ENCODE assay signal across 11 cellular contexts in the genomic region with DNA sequence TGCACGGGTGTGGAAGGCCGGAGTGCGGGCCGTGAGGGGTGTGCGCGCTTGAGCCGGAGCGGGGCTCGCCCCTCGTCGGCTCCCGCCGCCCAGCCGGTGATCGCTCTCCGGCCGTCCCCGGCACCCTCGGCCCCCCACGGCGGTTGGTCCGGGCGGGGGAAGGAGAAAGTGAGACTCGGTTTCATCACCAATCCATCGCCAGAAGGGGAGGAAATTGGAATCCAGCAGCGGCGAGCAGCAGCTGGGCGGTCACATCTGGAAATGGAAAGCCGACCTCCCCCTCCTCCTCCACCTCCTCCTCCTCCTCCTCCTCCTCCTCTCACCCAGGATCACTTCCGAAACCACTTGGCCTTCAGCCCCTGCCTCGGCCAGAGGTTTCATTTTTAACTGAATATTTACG. TPM values are rescaled to one million over a fixed set of nuclear protein-coding genes. Genes with fewer than 3 reads are reported as not detected.
A peak's percentile ranks its signal among the peaks of the same experiment; 100 is the strongest.
DNase-seq lines count a peak whose midpoint lies in the region; ATAC-seq and TF ChIP-seq lines count a peak whose summit lies in the region.
"Not testable (repeated sequence)": the region's sequence is repeated elsewhere in the genome, so short reads cannot be mapped to it uniquely, and the experiment has no call there.
"Had no signal": no experiment of that assay in that cellular context is flagged by ENCODE, and none has a peak within 500 bp of the region (broad histone marks: within the 10 kb centered on the region; RNA-seq: fewer than 3 reads in every experiment).

No MANE protein-coding gene starts in this region.

- H3K79me2 ChIP-seq in SU-DHL-6 (ENCODE audit: insufficient read depth, low read length): not testable (repeated sequence)

- dilution Hi-C loops in IMR-90 (cut with HindIII; ENCODE audit: low sequenced_read_pairs, unreplicated experiment): not testable (repeated sequence)

- H3K9me2 ChIP-seq in SU-DHL-6 (replicated peaks; ENCODE audit: insufficient read depth, low read length): not testable (repeated sequence)

- H3K4me1 ChIP-seq in IMR-90 (ENCODE audit: control insufficient read depth, insufficient read depth, low read length); breast epithelium; mucosa of rectum (ENCODE audit: control insufficient read depth in 2 of 2, insufficient read depth in 2 of 2, low read length in 2 of 2): not testable (repeated sequence)

- H2BK120ac ChIP-seq in IMR-90 (ENCODE audit: low read depth, low read length): not testable (repeated sequence)

- H4K20me1 ChIP-seq in IMR-90 (ENCODE audit: insufficient read depth, low read length); SU-DHL-6 (ENCODE audit: low read depth, low read length): not testable (repeated sequence)

- peak overlapping the region; percentile 58; the same call in 1 of the 2 replicates for H3K4me2 ChIP-seq in IMR-90 (ENCODE audit: low read depth, low read length)
- peak overlapping the region; percentile 35 for H3K4me2 ChIP-seq in SU-DHL-6 (ENCODE audit: low read depth, low read length, poor library complexity, severe bottlenecking)

- not testable (repeated sequence) for TF ChIP-seq CTCF in BJ (IDR thresholded peaks at IDR 0.05; ENCODE audit: insufficient read depth, low read depth, low read length); IMR-90 (conservative IDR thresholded peaks at IDR 0.05; ENCODE audit: low read depth, low read length); SU-DHL-6 (IDR thresholded peaks at IDR 0.05; ENCODE audit: insufficient read depth, low read length, poor library complexity, severe bottlenecking); breast epithelium (IDR thresholded peaks at IDR 0.05)

- not testable (repeated sequence) for H2BK20ac ChIP-seq in IMR-90 (ENCODE audit: low read depth, low read length)

- not testable (repeated sequence) for H3K18ac ChIP-seq in IMR-90 (ENCODE audit: low read depth, low read length)

- in situ Hi-C loops in IMR-90 (cut with MboI; ENCODE audit: low sequenced_read_pairs): not testable (repeated sequence)

- not testable (repeated sequence) for H4K5ac ChIP-seq in IMR-90 (ENCODE audit: low read depth, low read length)

- H3K4me3 ChIP-seq in BJ (ENCODE audit: low read depth, low read length) (peak overlapping the region; percentile 29), IMR-90 (ENCODE audit: insufficient read depth, low read depth, low read length) (peak overlapping the region; percentile 66), SU-DHL-6 (ENCODE audit: insufficient read depth, low read length, poor library complexity, severe bottlenecking) (peak overlapping the region; percentile 44), breast epithelium (peak overlapping the region in 2 of 3 donors; percentile 22 to 46), mucosa of rectum (ENCODE audit: low read length in 2 of 2) (peak overlapping the region; percentile 48 to 57)

- H2AFZ ChIP-seq in IMR-90 (replicated peaks; ENCODE audit: low read length, poor library complexity); SU-DHL-6 (ENCODE audit: low read depth, low read length, severe bottlenecking): not testable (repeated sequence)

- not testable (repeated sequence) for TF ChIP-seq POLR2A in IMR-90 (IDR thresholded peaks at IDR 0.05; ENCODE audit: low read depth, low read length); breast epithelium (IDR thresholded peaks at IDR 0.05)

- not testable (repeated sequence) for H3K27me3 ChIP-seq in BJ (ENCODE audit: control insufficient read depth, insufficient read depth, low read length); IMR-90 (ENCODE audit: control insufficient read depth, insufficient read depth, low read length); SU-DHL-6 (ENCODE audit: low read length); breast epithelium; mucosa of rectum (ENCODE audit: control insufficient read depth in 2 of 2, insufficient read depth in 2 of 2, low read length in 2 of 2)

- ATAC-seq in IMR-90 (ENCODE audit: low read depth): not testable (repeated sequence)

- TF ChIP-seq RAD21 in IMR-90 (IDR thresholded peaks at IDR 0.05; ENCODE audit: low read length): not testable (repeated sequence)

- H2BK5ac ChIP-seq in IMR-90 (ENCODE audit: low read depth, low read length, poor library complexity, severe bottlenecking): not testable (repeated sequence)

- H3K23ac ChIP-seq in IMR-90 (ENCODE audit: low read depth, low read length): not testable (repeated sequence)

- H3K9ac ChIP-seq in IMR-90 (ENCODE audit: low read depth, low read length); mucosa of rectum (ENCODE audit: low read depth in 1 of 2, low read length in 2 of 2): not testable (repeated sequence)
- peak overlapping the region; percentile 48 for H3K9ac ChIP-seq in SU-DHL-6 (ENCODE audit: low read length)

- not testable (repeated sequence) for H2AK9ac ChIP-seq in IMR-90 (replicated peaks; ENCODE audit: low read depth, low read length, poor library complexity)

- H3K79me1 ChIP-seq in IMR-90 (ENCODE audit: low read depth in 1 of 2, low read length in 2 of 2): not testable (repeated sequence)

- no CpG with 5 or more reads among the region's 32 CpGs for WGBS in IMR-90 (ENCODE audit: extremely low coverage in 2 of 2, insufficient read length in 1 of 2), 2 experiments

- not testable (repeated sequence) for H3F3A ChIP-seq in SU-DHL-6 (ENCODE audit: insufficient read depth)

- H4K8ac ChIP-seq in IMR-90 (ENCODE audit: low read depth in 2 of 2, low read length in 2 of 2): not testable (repeated sequence)

- H3K36me3 ChIP-seq in BJ (ENCODE audit: control insufficient read depth, insufficient read depth, low read length); IMR-90 (ENCODE audit: control insufficient read depth, insufficient read depth, low read length); SU-DHL-6 (ENCODE audit: low read length); breast epithelium; mucosa of rectum (ENCODE audit: control insufficient read depth in 2 of 2, insufficient read depth in 2 of 2, low read length in 2 of 2): not testable (repeated sequence)

- H3K56ac ChIP-seq in IMR-90 (ENCODE audit: extremely low read depth, insufficient read depth, low read length): not testable (repeated sequence)

- H3K4ac ChIP-seq in IMR-90 (ENCODE audit: low read depth, low read length): not testable (repeated sequence)

- not testable (repeated sequence) for H3K14ac ChIP-seq in IMR-90 (replicated peaks; ENCODE audit: low read depth, low read length)

- BruUV-seq in IMR-90 (replicated peaks; lab: Mats Ljungman, UMichigan): not testable (repeated sequence)

- CTCF ChIA-PET in BJ (lab: Yijun Ruan, JAX); IMR-90 (lab: Yijun Ruan, JAX): not testable (repeated sequence)

- H3K9me3 ChIP-seq in IMR-90 (ENCODE audit: control insufficient read depth, insufficient read depth, low read length); SU-DHL-6 (ENCODE audit: insufficient read depth, low read length); breast epithelium; mucosa of rectum (ENCODE audit: control insufficient read depth in 2 of 2, low read length in 2 of 2): not testable (repeated sequence)

- POLR2A ChIA-PET in BJ (lab: Charles Lee); IMR-90 (lab: Charles Lee; ENCODE audit: unreplicated experiment): not testable (repeated sequence)

- not testable (repeated sequence) for H3K27ac ChIP-seq in IMR-90 (ENCODE audit: insufficient read depth, low read length); SU-DHL-6 (ENCODE audit: low read depth, low read length); breast epithelium; mucosa of rectum (ENCODE audit: low read depth in 2 of 2, low read length in 2 of 2)

- intact Hi-C loops in IMR-90 (cut with micrococcal nuclease); breast epithelium (cut with DNase I; ENCODE audit: low total_unique reads); cardiac septum (cut with DNase I): not testable (repeated sequence)

- not testable (repeated sequence) for H2BK15ac ChIP-seq in IMR-90 (ENCODE audit: low read depth, low read length)

- not testable (repeated sequence) for H2AK5ac ChIP-seq in IMR-90 (ENCODE audit: low read depth, low read length)

- H4K91ac ChIP-seq in IMR-90 (ENCODE audit: insufficient read depth, low read depth, low read length): not testable (repeated sequence)

- DNase-seq in BJ (ENCODE audit: low read depth); IMR-90: not testable (repeated sequence)
- peak; percentile 48 for DNase-seq in activated CD8-positive, alpha-beta memory T cell treated with anti-CD3 and anti-CD28 coated beads, Interleukin-2, amount 50 U/mL, for 48 hours
- peak in 1 of 2 donors; percentile 23 for DNase-seq in breast epithelium (ENCODE audit: low spot score in 2 of 2)
- DNase-seq in cardiac septum (ENCODE audit: low spot score): peak; percentile 81
- peak; percentile 7 for DNase-seq in stimulated activated CD4-positive, alpha-beta T cell treated with anti-CD3 and anti-CD28 coated beads, Interleukin-15, amount 100 ng/mL, for 24 hours

- H3K9me1 ChIP-seq in IMR-90 (ENCODE audit: insufficient read depth, low read length): not testable (repeated sequence)

RNA-seq across cellular contexts. Expression of a gene that starts 23.3 kb away (rescaled TPM):
- polyA plus RNA-seq in BJ (2011; rRNA removed): not detected in 2 replicates
- not detected in 2 replicates for polyA minus RNA-seq in BJ (2011; rRNA and poly(A)+ RNA removed)
- total RNA-seq in IMR-90 (2012; rRNA removed): not detected in 2 replicates
- not detected in 2 replicates for polyA plus RNA-seq in IMR-90 (2012; rRNA removed)
- not detected in 2 replicates for polyA plus RNA-seq in IMR-90 (2012; cell fraction: cytosol; rRNA removed)
- not detected in 2 replicates for polyA plus RNA-seq in IMR-90 (2012; cell fraction: nucleus; rRNA removed; ENCODE audit: low replicate concordance)
- not detected for total RNA-seq in breast epithelium
- total RNA-seq in cardiac septum: not detected
- total RNA-seq: gastroesophageal sphincter; left ventricle myocardium inferior; T-helper 1 cell treated with Interleukin-12 subunit alpha and Interleukin-12 subunit beta and Interleukin-4 antibody, amounts not matched to agents 30 ng/mL and 1 ng/mL, for 36 hours had no signal
